Comparison of ENCODE assay signal across 8 cellular contexts in genomic region chr1:111139234-111139955, GRCh38. TPM values are rescaled to one million over a fixed set of nuclear protein-coding genes. Genes with fewer than 3 reads are reported as not detected.
DNase-seq lines count a peak whose midpoint lies in the region; ATAC-seq and TF ChIP-seq lines count a peak whose summit lies in the region.

No MANE protein-coding gene starts in this region.

- H3K36me3 Mint-ChIP-seq in Caco-2 (ENCODE audit: insufficient read depth, unreplicated experiment) = peaks cover 18% of the 10 kb centered on the region
- H3K36me3 Mint-ChIP-seq in activated naive CD8-positive, alpha-beta T cell = peaks cover 9% of the 10 kb centered on the region

- intact Hi-C loops in Caco-2 (cut with micrococcal nuclease; ENCODE audit: unreplicated experiment) = no loop called here
- intact Hi-C loops in Right ventricle myocardium superior (cut with DNase I) = no loop called here
- intact Hi-C loops in uterus (cut with DNase I; ENCODE audit: low total_unique reads) = no loop called here

- H3K27ac ChIP-seq in parathyroid adenoma = peak overlapping the region; percentile 73
- H3K27ac ChIP-seq in uterus = peak overlapping the region; percentile 89

- H3K27me3 Mint-ChIP-seq in Caco-2 (ENCODE audit: insufficient read depth, unreplicated experiment) = no peaks in the 10 kb centered on the region
- H3K27me3 Mint-ChIP-seq in activated naive CD8-positive, alpha-beta T cell = no peaks in the 10 kb centered on the region

- CTCF ChIA-PET in Caco-2 (lab: Charles Lee) = no interaction called here

- no peaks in the 10 kb centered on the region for H3K9me3 ChIP-seq in Caco-2
- H3K9me3 ChIP-seq in NT2/D1 (ENCODE audit: insufficient read depth, low read length) = no peaks in the 10 kb centered on the region
- H3K9me3 ChIP-seq in parathyroid adenoma (ENCODE audit: control insufficient read depth, low read length) = no peaks in the 10 kb centered on the region
- H3K9me3 ChIP-seq in uterus = no peaks in the 10 kb centered on the region

- no peak for TF ChIP-seq CTCF in Caco-2 (IDR thresholded peaks at IDR 0.05; ENCODE audit: insufficient read depth in 1 of 2, low read depth in 1 of 2, low read length in 1 of 2, severe bottlenecking in 1 of 2, unreplicated experiment in 1 of 2)
- TF ChIP-seq CTCF in parathyroid adenoma (IDR thresholded peaks at IDR 0.05) = no peak
- TF ChIP-seq CTCF in uterus (IDR thresholded peaks at IDR 0.05) = no peak

- POLR2A ChIA-PET in Caco-2 (lab: Charles Lee) = interaction anchor here (0.6 kb wide), 1 partner anchor 19 kb away, joined by 12 read pairs; no protein-coding TSS in a partner anchor

- DNase-seq in Caco-2 = peak; percentile 44 to 48
- DNase-seq in HS-27A (ENCODE audit: low read depth) = peak; percentile 31
- peak; percentile 44 for DNase-seq in NT2/D1 (ENCODE audit: low read depth, low spot score)
- DNase-seq in Right ventricle myocardium superior = peak; percentile 44
- DNase-seq in uterus = peak in 1 of 2 donors; percentile 17

- H3K9ac ChIP-seq in NT2/D1 (ENCODE audit: insufficient read length, low read depth) = peak overlapping the region; percentile 98
- peak overlapping the region; percentile 53 for H3K9ac ChIP-seq in parathyroid adenoma

- H3K27me3 ChIP-seq in Caco-2 (replicated peaks; ENCODE audit: control insufficient read depth, insufficient read depth, low read length) = no peaks in the 10 kb centered on the region
- H3K27me3 ChIP-seq in NT2/D1 (ENCODE audit: insufficient read depth, insufficient read length) = no peaks in the 10 kb centered on the region
- no peaks in the 10 kb centered on the region for H3K27me3 ChIP-seq in parathyroid adenoma (ENCODE audit: control insufficient read depth, insufficient read depth, low read length)
- no peaks in the 10 kb centered on the region for H3K27me3 ChIP-seq in uterus

- no peaks in the 10 kb centered on the region for H3K36me3 ChIP-seq in Caco-2 (ENCODE audit: control insufficient read depth, insufficient read depth, low read length)
- peaks cover 28% of the 10 kb centered on the region for H3K36me3 ChIP-seq in NT2/D1 (ENCODE audit: insufficient read depth, insufficient read length, low read length)
- no peaks in the 10 kb centered on the region for H3K36me3 ChIP-seq in parathyroid adenoma (ENCODE audit: control insufficient read depth, insufficient read depth, low read length)
- H3K36me3 ChIP-seq in uterus = no peaks in the 10 kb centered on the region

- H3K4me2 ChIP-seq in parathyroid adenoma (ENCODE audit: low read length) = peak overlapping the region; percentile 55

- H3K4me1 ChIP-seq in Caco-2 = peaks cover 14% of the 10 kb centered on the region; the same call in 1 of the 2 replicates
- no peaks in the 10 kb centered on the region for H3K4me1 ChIP-seq in NT2/D1 (ENCODE audit: insufficient read depth, insufficient read length)
- H3K4me1 ChIP-seq in parathyroid adenoma = no peaks in the 10 kb centered on the region
- H3K4me1 ChIP-seq in uterus = peaks cover 0 to 8% of the 10 kb centered on the region in 2 donors

- H3K4me3 ChIP-seq in Caco-2 (ENCODE audit: low read depth, low read length) = peak overlapping the region; percentile 56
- peak overlapping the region; percentile 96 for H3K4me3 ChIP-seq in NT2/D1 (ENCODE audit: insufficient read length, low read depth)
- peak overlapping the region; percentile 72 for H3K4me3 ChIP-seq in parathyroid adenoma (ENCODE audit: low read depth, low read length)
- H3K4me3 ChIP-seq in uterus = peak overlapping the region; percentile 71 to 91

- peaks cover 18% of the 10 kb centered on the region for H3K4me1 Mint-ChIP-seq in Caco-2 (ENCODE audit: low read depth, unreplicated experiment)
- peaks cover 52% of the 10 kb centered on the region for H3K4me1 Mint-ChIP-seq in activated naive CD8-positive, alpha-beta T cell (ENCODE audit: low read depth)

- H3K9me3 Mint-ChIP-seq in Caco-2 (ENCODE audit: unreplicated experiment) = no peaks in the 10 kb centered on the region
- H3K9me3 Mint-ChIP-seq in activated naive CD8-positive, alpha-beta T cell (ENCODE audit: low read depth) = no peaks in the 10 kb centered on the region

- TF ChIP-seq POLR2A in uterus (IDR thresholded peaks at IDR 0.05) = no peak

- H2AFZ ChIP-seq in parathyroid adenoma = peak overlapping the region; percentile 89

- BruUV-seq in Caco-2 (replicated peaks; lab: Mats Ljungman, UMichigan) = TSS peak; percentile 55

- peak overlapping the region; percentile 89 for H3K27ac Mint-ChIP-seq in Caco-2 (ENCODE audit: unreplicated experiment)
- H3K27ac Mint-ChIP-seq in activated naive CD8-positive, alpha-beta T cell = peak overlapping the region; percentile 100

- H3K4me3 Mint-ChIP-seq in Caco-2 (ENCODE audit: unreplicated experiment) = peak overlapping the region; percentile 87
- H3K4me3 Mint-ChIP-seq in activated naive CD8-positive, alpha-beta T cell = peak overlapping the region; percentile 100

- ATAC-seq in GM19467 (IDR thresholded peaks at IDR 0.05; ENCODE audit: unreplicated experiment) (peak; percentile 32), Right ventricle myocardium superior (ENCODE audit: poor library complexity) (peak; percentile 66)

- peaks cover 7% of the 10 kb centered on the region for H3K79me2 ChIP-seq in parathyroid adenoma

RNA-seq across cellular contexts. Expression of gene DRAM2, which starts 0.5 kb away (rescaled TPM):
- total RNA-seq in Caco-2 (2022) (25.3 and 29.0 TPM in 2 replicates), Right ventricle myocardium superior (38.6 TPM), uterus (10 to 100 TPM in 3 of 4 donors, 1 to 10 TPM in 1; 8.8 to 39.9 (median 27.6) TPM)

RNA-seq across cellular contexts. Expression of gene CEPT1, which starts 0.6 kb away (rescaled TPM):
- total RNA-seq in Caco-2 (2022) = 17.3 and 19.1 TPM in 2 replicates
- total RNA-seq in Right ventricle myocardium superior = 11.6 TPM
- 10 to 100 TPM; 12.6 to 82.3 (median 35.8) TPM for total RNA-seq in uterus
